Comparison of ENCODE assay signal across 8 cellular contexts in genomic region chr2:28395334-28396061, GRCh38. TPM values are rescaled to one million over a fixed set of nuclear protein-coding genes. Genes with fewer than 3 reads are reported as not detected.
A peak's percentile ranks its signal among the peaks of the same experiment; 100 is the strongest.
DNase-seq lines count a peak whose midpoint lies in the region; TF ChIP-seq lines count a peak whose summit lies in the region.

No MANE protein-coding gene starts in this region.

- peaks cover 28 to 50% (median 39%) of the 10 kb centered on the region in 4 donors for H3K4me1 ChIP-seq in transverse colon
- peaks cover 14% of the 10 kb centered on the region for H3K4me1 ChIP-seq in neural progenitor cell

- H3K9ac ChIP-seq in neural progenitor cell: no peak overlapping the region

- DNase-seq in NCI-H2171 treated with DMSO at 0.1 percent for 48 hours (lab: John Stamatoyannopoulos, UW): peak; percentile 29
- DNase-seq in NCI-H2171 (lab: John Stamatoyannopoulos, UW): no peak
- DNase-seq in astrocyte of the hippocampus (ENCODE audit: low read depth, low spot score): peak; percentile 75
- DNase-seq in transverse colon: peak; percentile 68
- DNase-seq in stimulated activated CD4-positive, alpha-beta T cell treated with anti-CD3 and anti-CD28 coated beads, Interleukin-1b, Interleukin-23, amount 100 ng/mL, for 48 hours: no peak
- DNase-seq in stimulated activated CD8-positive, alpha-beta memory T cell treated with anti-CD3 and anti-CD28 coated beads, Interleukin-4, amount 100 ng/mL, for 48 hours: no peak
- DNase-seq in neural progenitor cell (ENCODE audit: low spot score): no peak

- in situ Hi-C loops in transverse colon (cut with MboI; ENCODE audit: low pct_ligation_motif_present in 1 of 4, low pct_unique_long_range_greater_than_20kb in 1 of 4, low sequenced_read_pairs in 3 of 4): no loop called here

- 4 to 20% methylated on average over 14 to 15 of the region's 15 CpGs for WGBS in transverse colon (ENCODE audit: low coverage in 1 of 2), 2 donors

- peak; percentile 87 for TF ChIP-seq POLR2A in transverse colon (IDR thresholded peaks at IDR 0.05)

- H3K9me3 ChIP-seq in transverse colon (no peaks in the 10 kb centered on the region), neural progenitor cell (ENCODE audit: low read depth) (no peaks in the 10 kb centered on the region)

- no peak overlapping the region for H3K4me2 ChIP-seq in neural progenitor cell

- peaks cover 10% of the 10 kb centered on the region for H4K20me1 ChIP-seq in neural progenitor cell (ENCODE audit: low read depth)

- H3K27ac ChIP-seq in layer of hippocampus (ENCODE audit: low read depth, low read length): peak overlapping the region; percentile 96
- H3K27ac ChIP-seq in transverse colon: peak overlapping the region; percentile 100
- no peak overlapping the region for H3K27ac ChIP-seq in neural progenitor cell

- H3K36me3 ChIP-seq in transverse colon (peaks cover 0 to under 1% (median 0%) of the 10 kb centered on the region in 4 donors), neural progenitor cell (no peaks in the 10 kb centered on the region)

- H3K27ac Mint-ChIP-seq in neural progenitor cell: no peak overlapping the region

- peaks cover 34% of the 10 kb centered on the region for H3F3A ChIP-seq in neural progenitor cell (ENCODE audit: low read depth)

- peak overlapping the region; percentile 68 to 99 (median 88) for H3K4me3 ChIP-seq in transverse colon
- H3K4me3 ChIP-seq in neural progenitor cell: no peak overlapping the region

- no peak overlapping the region for H2AFZ ChIP-seq in neural progenitor cell (replicated peaks)

- H3K27me3 ChIP-seq in layer of hippocampus (ENCODE audit: control insufficient read depth, insufficient read depth, low read length) (no peaks in the 10 kb centered on the region), transverse colon (no peaks in the 10 kb centered on the region), neural progenitor cell (peaks cover 40% of the 10 kb centered on the region)

- H3K36me3 Mint-ChIP-seq in neural progenitor cell: no peaks in the 10 kb centered on the region

- TF ChIP-seq CTCF in transverse colon (IDR thresholded peaks at IDR 0.05): no peak
- TF ChIP-seq CTCF in neural progenitor cell (IDR thresholded peaks at IDR 0.05): no peak

- no peaks in the 10 kb centered on the region for H3K79me2 ChIP-seq in neural progenitor cell (ENCODE audit: low read depth)

- no peak for TF ChIP-seq EP300 in transverse colon (IDR thresholded peaks at IDR 0.05; ENCODE audit: low read depth)

- H3K27me3 Mint-ChIP-seq in neural progenitor cell (ENCODE audit: insufficient read depth, low read depth): peaks cover 10% of the 10 kb centered on the region

- intact Hi-C loops in transverse colon (cut with DNase I; ENCODE audit: low total_unique reads): loop anchor here (5.0 to 10.0 kb wide), 2 partner anchors 231 to 623 kb away; partner anchors contain the start of gene MRPL33

- no peaks in the 10 kb centered on the region for H3K9me3 Mint-ChIP-seq in neural progenitor cell

- H3K4me1 Mint-ChIP-seq in neural progenitor cell: peaks cover 17% of the 10 kb centered on the region

- no peak overlapping the region for H3K4me3 Mint-ChIP-seq in neural progenitor cell

RNA-seq across cellular contexts. Expression of gene FOSL2, which starts 2.8 kb away (rescaled TPM):
- total RNA-seq in transverse colon (100 to 1,000 TPM; 135 to 358 (median 233) TPM), neural progenitor cell (ENCODE audit: low replicate concordance) (1.3 and 3.7 TPM in 2 replicates)

Comparison
In these comparisons a context has a peak if more than half of its experiments do, and no peak if none do; other contexts are left out.
1. DNase-seq: peak in NCI-H2171 treated with DMSO at 0.1 percent for 48 hours (single experiment), astrocyte of the hippocampus (single experiment) and transverse colon (single experiment); none in NCI-H2171 (single experiment), stimulated activated CD4-positive, alpha-beta T cell treated with anti-CD3 and anti-CD28 coated beads, Interleukin-1b, Interleukin-23, amount 100 ng/mL, for 48 hours (single experiment), stimulated activated CD8-positive, alpha-beta memory T cell treated with anti-CD3 and anti-CD28 coated beads, Interleukin-4, amount 100 ng/mL, for 48 hours (single experiment) and neural progenitor cell (single experiment).
2. RNA of gene FOSL2, which starts 2.8 kb away (total RNA-seq): 135 to 358 TPM in transverse colon; 1.3 to 3.7 TPM in neural progenitor cell; every median in the first group is over 10 times any median in the second.